1 cellular context compared by ENCODE assay signal in genomic region chr10:7818295-7819125, GRCh38.
TF ChIP-seq lines count a peak whose summit lies in the region.

Gene TAF3 (plus strand): TSS chr10:7818505. CDS start chr10:7818710, 205 bp downstream.

TF ChIP-seq in HepG2, 621 proteins besides CTCF, POLR2A, EP300 and RAD21 (continued from another document and continues in another):
- TF ChIP-seq ZNF513 (CRISPR knock-in tag; conservative IDR thresholded peaks at IDR 0.05) (no peak), GATA4 (IDR thresholded peaks at IDR 0.05; ENCODE audit: borderline replicate concordance, low read depth) (peak; percentile 35; the same call in 1 of the 2 replicates), TSC22D2 (CRISPR knock-in tag; IDR thresholded peaks at IDR 0.05; ENCODE audit: borderline replicate concordance) (peak; percentile 73; the same call in 1 of the 2 replicates), ZBTB7A (CRISPR knock-in tag; IDR thresholded peaks at IDR 0.05) (peak; percentile 88), SP140L (CRISPR knock-in tag; IDR thresholded peaks at IDR 0.05; ENCODE audit: borderline replicate concordance) (peak; percentile 85; the same call in 1 of the 2 replicates), REXO4 (CRISPR knock-in tag; IDR thresholded peaks at IDR 0.05; ENCODE audit: borderline replicate concordance) (no peak), ZNF431 (CRISPR knock-in tag; IDR thresholded peaks at IDR 0.05; ENCODE audit: borderline replicate concordance, low read depth) (0 out of 2 replicates have a peak, but pooled peaks have one; percentile 62), HDAC6 (IDR thresholded peaks at IDR 0.05; ENCODE audit: low read depth, low read length) (no peak), ZNF782 (CRISPR knock-in tag; IDR thresholded peaks at IDR 0.05; ENCODE audit: borderline replicate concordance) (peak; percentile 93), ZNF878 (CRISPR knock-in tag; IDR thresholded peaks at IDR 0.05) (0 out of 2 replicates have a peak, but pooled peaks have one; percentile 57), ZNF280B (CRISPR knock-in tag; IDR thresholded peaks at IDR 0.05; ENCODE audit: borderline replicate concordance) (no peak; the same call in 1 of the 2 replicates), CSRNP1 (CRISPR knock-in tag; IDR thresholded peaks at IDR 0.05) (no peak; the same call in 1 of the 2 replicates), THAP8 (CRISPR knock-in tag; IDR thresholded peaks at IDR 0.05; ENCODE audit: borderline replicate concordance) (peak; percentile 94; the same call in 1 of the 2 replicates), ZNF607 (CRISPR knock-in tag; IDR thresholded peaks at IDR 0.05; ENCODE audit: borderline replicate concordance) (peak; percentile 60; the same call in 1 of the 2 replicates), PHF20 (CRISPR knock-in tag; IDR thresholded peaks at IDR 0.05) (peak; percentile 90), PHF5A (CRISPR knock-in tag; IDR thresholded peaks at IDR 0.05; ENCODE audit: low read depth, unreplicated experiment) (peak; percentile 82), ZNF549 (CRISPR knock-in tag; IDR thresholded peaks at IDR 0.05) (no peak), ZGPAT (CRISPR knock-in tag; IDR thresholded peaks at IDR 0.05) (peak; percentile 97), ZNF775 (CRISPR knock-in tag; IDR thresholded peaks at IDR 0.05; ENCODE audit: borderline replicate concordance) (no peak), DRAP1 (CRISPR knock-in tag; IDR thresholded peaks at IDR 0.05) (peak; percentile 67), ZNF160 (CRISPR knock-in tag; IDR thresholded peaks at IDR 0.05) (0 out of 2 replicates have a peak, but pooled peaks have one; percentile 54), ZEB1 (IDR thresholded peaks at IDR 0.05; ENCODE audit: insufficient replicate concordance, low read depth) (peak; percentile 100), TBL1XR1 (IDR thresholded peaks at IDR 0.05; ENCODE audit: borderline replicate concordance, low read length, partially characterized antibody) (no peak), NR1H2 (CRISPR knock-in tag; IDR thresholded peaks at IDR 0.05; ENCODE audit: borderline replicate concordance, low read depth) (peak; percentile 56; the same call in 1 of the 2 replicates), SNAPC5 (CRISPR knock-in tag; IDR thresholded peaks at IDR 0.05; ENCODE audit: borderline replicate concordance) (no peak; the same call in 1 of the 2 replicates), PHF21A (CRISPR knock-in tag; IDR thresholded peaks at IDR 0.05) (peak; percentile 68; the same call in 1 of the 2 replicates), TAF15 (IDR thresholded peaks at IDR 0.05; ENCODE audit: low read depth, low read length, poor library complexity, severe bottlenecking) (no peak), TEAD2 (CRISPR knock-in tag; IDR thresholded peaks at IDR 0.05) (no peak), YY1 (IDR thresholded peaks at IDR 0.05; ENCODE audit: insufficient read depth, insufficient replicate concordance, low read depth, low read length) (peak; percentile 99), ZMYM3 (CRISPR knock-in tag; IDR thresholded peaks at IDR 0.05) (peak; percentile 51; the same call in 1 of the 2 replicates), ZNF382 (CRISPR knock-in tag; IDR thresholded peaks at IDR 0.05; ENCODE audit: borderline replicate concordance) (no peak), ZNF10 (CRISPR knock-in tag; IDR thresholded peaks at IDR 0.05; ENCODE audit: borderline replicate concordance, low read depth) (no peak), NR2F6 (IDR thresholded peaks at IDR 0.05) (no peak), NR2F6 (CRISPR knock-in tag; IDR thresholded peaks at IDR 0.05) (peak; percentile 52; the same call in 1 of the 2 replicates), MZF1 (CRISPR knock-in tag; IDR thresholded peaks at IDR 0.05; ENCODE audit: borderline replicate concordance) (no peak), ZNF501 (CRISPR knock-in tag; IDR thresholded peaks at IDR 0.05) (peak; percentile 98), NFE2L2 (IDR thresholded peaks at IDR 0.05; ENCODE audit: low read length) (no peak), ZNF503 (CRISPR knock-in tag; IDR thresholded peaks at IDR 0.05) (peak; percentile 71), MBD4 (IDR thresholded peaks at IDR 0.05; ENCODE audit: borderline replicate concordance, low read length) (no peak), STAG1 (CRISPR knock-in tag; IDR thresholded peaks at IDR 0.05) (no peak; the same call in 1 of the 2 replicates), ZNF605 (CRISPR knock-in tag; IDR thresholded peaks at IDR 0.05) (peak; percentile 40; the same call in 1 of the 2 replicates), RBM39 (IDR thresholded peaks at IDR 0.05; ENCODE audit: low read depth, low read length, poor library complexity, severe bottlenecking) (peak; percentile 75), ISL2 (CRISPR knock-in tag; IDR thresholded peaks at IDR 0.05) (peak; percentile 78), CHD2 (IDR thresholded peaks at IDR 0.05; ENCODE audit: low read depth, low read length) (no peak), GLMP (CRISPR knock-in tag; IDR thresholded peaks at IDR 0.05; ENCODE audit: borderline replicate concordance) (no peak), NCOR1 (IDR thresholded peaks at IDR 0.05; ENCODE audit: borderline replicate concordance, low read length) (no peak; the same call in 1 of the 2 replicates), ATAD3A (CRISPR knock-in tag; IDR thresholded peaks at IDR 0.05) (no peak), HMG20B (CRISPR knock-in tag; conservative IDR thresholded peaks at IDR 0.05) (0 out of 2 replicates have a peak, but pooled peaks have one; percentile 46), CREBL2 (CRISPR knock-in tag; IDR thresholded peaks at IDR 0.05; ENCODE audit: borderline replicate concordance) (no peak), STAT6 (CRISPR knock-in tag; IDR thresholded peaks at IDR 0.05; ENCODE audit: borderline replicate concordance) (no peak; the same call in 1 of the 2 replicates), ZNF317 (CRISPR knock-in tag; IDR thresholded peaks at IDR 0.05) (0 out of 2 replicates have a peak, but pooled peaks have one; percentile 8), ZFP1 (CRISPR knock-in tag; IDR thresholded peaks at IDR 0.05) (peak; percentile 31; the same call in 1 of the 2 replicates), AHR (CRISPR knock-in tag; IDR thresholded peaks at IDR 0.05) (peak; percentile 71; the same call in 1 of the 2 replicates), PBX3 (CRISPR knock-in tag; IDR thresholded peaks at IDR 0.05; ENCODE audit: borderline replicate concordance) (no peak)
